11 cellular contexts compared by ENCODE assay signal in genomic region chr3:134370611-134371451, GRCh38. TPM values are rescaled to one million over a fixed set of nuclear protein-coding genes. Genes with fewer than 3 reads are reported as not detected.
DNase-seq lines count a peak whose midpoint lies in the region; ATAC-seq and TF ChIP-seq lines count a peak whose summit lies in the region.
"Had no signal": no experiment of that assay in that cellular context is flagged by ENCODE, and none has a peak within 500 bp of the region (broad histone marks: within the 10 kb centered on the region; RNA-seq: fewer than 3 reads in every experiment).

No MANE protein-coding gene starts in this region.

- TF ChIP-seq CTCF in RWPE1 (conservative IDR thresholded peaks at IDR 0.05; ENCODE audit: low read depth) = no peak
- no peak for TF ChIP-seq CTCF in fibroblast of villous mesenchyme (IDR thresholded peaks at IDR 0.05; ENCODE audit: insufficient read depth, low read depth, low read length)
- no peak for TF ChIP-seq CTCF in psoas muscle (IDR thresholded peaks at IDR 0.05)

- peak overlapping the region; percentile 21; the same call in 1 of the 2 replicates for H3K27ac ChIP-seq in BLaER1
- peak overlapping the region; percentile 97 for H3K27ac ChIP-seq in RWPE1
- H3K27ac ChIP-seq in psoas muscle = peak overlapping the region; percentile 80

- ATAC-seq in psoas muscle (no peak), left lobe of liver (no peak)

- H3K4me3 ChIP-seq in BLaER1 (no peak overlapping the region), fibroblast of villous mesenchyme (ENCODE audit: low read depth, low read length) (peak overlapping the region; percentile 93), psoas muscle (peak overlapping the region; percentile 86)

- peaks cover 64% of the 10 kb centered on the region for H3K4me1 ChIP-seq in BLaER1
- H3K4me1 ChIP-seq in psoas muscle = peaks cover 75% of the 10 kb centered on the region

- CTCF ChIA-PET in RWPE1 (lab: Yijun Ruan, JAX) = interaction anchor here (1.2 to 1.5 kb wide), 3 partner anchors 63 to 105 kb away, joined by 3 to 4 read pairs (median 4); no protein-coding TSS in a partner anchor

- H3K9ac ChIP-seq in BLaER1 = no peak overlapping the region

- peak overlapping the region; percentile 76 for H3K4me2 ChIP-seq in BLaER1

- no peak for DNase-seq in RWPE1 (ENCODE audit: low spot score)
- DNase-seq in fibroblast of villous mesenchyme (ENCODE audit: low read depth) = no peak
- peak in 1 of 2 donors; percentile 63 for DNase-seq in psoas muscle
- no peak for DNase-seq in left lobe of liver (ENCODE audit: low spot score)
- DNase-seq in stimulated activated CD4-positive, alpha-beta T cell treated with anti-CD3 and anti-CD28 coated beads, Interleukin-1b, Interleukin-23, amount 100 ng/mL, for 48 hours = no peak
- no peak for DNase-seq in DMS53 (lab: John Stamatoyannopoulos, UW)
- no peak for DNase-seq in activated T-cell treated with anti-CD3 and anti-CD28 coated beads, Interleukin-2, amount 50 U/mL, for 1 hour
- DNase-seq: activated CD4-positive, alpha-beta memory T cell treated with anti-CD3 and anti-CD28 coated beads, Interleukin-2, amount 10 ng/mL, durations not matched to agents 7 days and 5 days; MM.1S; stimulated activated CD4-positive, alpha-beta T cell treated with anti-CD3 and anti-CD28 coated beads, Interleukin-2, amount 100 ng/mL, for 24 hours had no signal

- intact Hi-C loops in psoas muscle (cut with DNase I) = loop anchor here (5.0 kb wide), 2 partner anchors 101 to 111 kb away; no protein-coding TSS in a partner anchor

- H4K20me1 ChIP-seq in BLaER1 = peaks cover 11% of the 10 kb centered on the region; the same call in 1 of the 2 replicates

- no peaks in the 10 kb centered on the region for H3K9me3 ChIP-seq in BLaER1
- H3K9me3 ChIP-seq in psoas muscle = no peaks in the 10 kb centered on the region

- peaks cover 23% of the 10 kb centered on the region for H3K27me3 ChIP-seq in BLaER1
- H3K27me3 ChIP-seq in psoas muscle (ENCODE audit: insufficient read depth in 3 of 3, low read length in 2 of 3) = no peaks in the 10 kb centered on the region

- POLR2A ChIA-PET in RWPE1 (lab: Yijun Ruan, JAX; ENCODE audit: low non-redundant PET) = interaction anchor here (0.6 to 0.7 kb wide), 3 partner anchors 16 to 53 kb away, joined by 3 read pairs; no protein-coding TSS in a partner anchor

- WGBS in psoas muscle, 3 donors = 67 to 73% (median 69%) methylated on average over 32 to 33 of the region's 33 CpGs

- H3K36me3 ChIP-seq in BLaER1 (no peaks in the 10 kb centered on the region), psoas muscle (ENCODE audit: insufficient read depth in 1 of 2, low read depth in 1 of 2) (peaks cover 0 to 59% of the 10 kb centered on the region in 2 donors)

RNA-seq across cellular contexts. Expression of gene AMOTL2, which starts 3.4 kb away (rescaled TPM):
- total RNA-seq in fibroblast of villous mesenchyme = 129 and 236 TPM in 2 replicates
- total RNA-seq in psoas muscle = 10 to 100 TPM; 16.5 to 36.6 (median 29.6) TPM
- polyA plus RNA-seq in psoas muscle = 1 to 10 TPM; 4.0 to 6.1 (median 5.1) TPM
- 26.8 TPM for total RNA-seq in left lobe of liver
- total RNA-seq: activated CD4-positive, alpha-beta memory T cell treated with anti-CD3 and anti-CD28 coated beads, Interleukin-2, amount 10 ng/mL, durations not matched to agents 7 days and 5 days had no signal

Comparison
In these comparisons a context has a peak if more than half of its experiments do, and no peak if none do; other contexts are left out.
1. H3K27ac ChIP-seq: peak in every context shown above with its lines; median percentile 97 in RWPE1; 80 in psoas muscle; 21 in BLaER1.